In the genomic region with DNA sequence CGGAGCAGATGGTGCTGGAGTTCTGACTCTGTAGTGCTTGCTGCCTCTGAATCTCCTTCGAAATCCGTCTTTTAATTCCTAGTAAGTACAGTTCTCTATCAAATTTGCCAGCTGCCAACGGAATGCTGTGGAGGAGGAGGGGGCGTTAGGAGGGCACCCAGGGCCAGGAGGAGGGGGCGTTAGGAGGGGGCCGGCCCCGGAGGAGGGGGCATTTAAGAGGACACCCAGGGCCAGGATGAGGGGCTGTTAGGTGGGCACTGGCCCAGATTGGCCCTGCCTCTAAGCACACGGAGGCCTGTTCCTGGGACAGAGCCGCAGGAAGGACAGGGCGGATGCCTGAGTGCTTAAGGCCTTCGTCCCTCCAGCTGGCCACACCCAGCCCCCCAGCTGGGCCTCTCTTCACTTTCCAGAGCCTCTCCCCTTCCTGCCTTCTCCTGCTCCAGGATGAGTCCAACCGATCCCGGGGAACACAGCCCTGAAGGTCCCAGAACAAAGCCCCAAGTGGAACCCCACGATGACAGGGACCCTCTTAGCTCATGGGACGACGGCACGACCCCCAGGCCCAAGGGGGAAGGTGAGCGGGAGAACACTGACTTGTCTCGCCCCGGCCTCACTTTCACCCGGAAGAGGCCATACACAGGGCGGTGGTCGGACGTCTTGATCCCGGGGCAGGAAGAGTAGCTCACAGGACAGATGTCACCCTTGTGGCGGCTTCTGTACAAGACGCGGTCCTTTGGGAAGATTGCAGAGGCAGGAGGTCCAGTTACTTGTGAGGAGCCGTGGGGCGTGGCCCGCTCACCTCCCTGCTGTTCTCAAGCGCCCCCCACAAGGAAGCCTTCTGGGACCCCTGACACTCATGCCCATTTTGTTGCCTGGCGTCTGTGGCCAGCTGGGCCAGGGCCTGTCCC, we compare ENCODE assay signal across 1 cellular context.
TF ChIP-seq lines count a peak whose summit lies in the region.

No MANE protein-coding gene starts in this region.

TF ChIP-seq in GM23338, 12 proteins besides CTCF, POLR2A, EP300 and RAD21 (continued from another document):
- TF ChIP-seq, protein P1, sequence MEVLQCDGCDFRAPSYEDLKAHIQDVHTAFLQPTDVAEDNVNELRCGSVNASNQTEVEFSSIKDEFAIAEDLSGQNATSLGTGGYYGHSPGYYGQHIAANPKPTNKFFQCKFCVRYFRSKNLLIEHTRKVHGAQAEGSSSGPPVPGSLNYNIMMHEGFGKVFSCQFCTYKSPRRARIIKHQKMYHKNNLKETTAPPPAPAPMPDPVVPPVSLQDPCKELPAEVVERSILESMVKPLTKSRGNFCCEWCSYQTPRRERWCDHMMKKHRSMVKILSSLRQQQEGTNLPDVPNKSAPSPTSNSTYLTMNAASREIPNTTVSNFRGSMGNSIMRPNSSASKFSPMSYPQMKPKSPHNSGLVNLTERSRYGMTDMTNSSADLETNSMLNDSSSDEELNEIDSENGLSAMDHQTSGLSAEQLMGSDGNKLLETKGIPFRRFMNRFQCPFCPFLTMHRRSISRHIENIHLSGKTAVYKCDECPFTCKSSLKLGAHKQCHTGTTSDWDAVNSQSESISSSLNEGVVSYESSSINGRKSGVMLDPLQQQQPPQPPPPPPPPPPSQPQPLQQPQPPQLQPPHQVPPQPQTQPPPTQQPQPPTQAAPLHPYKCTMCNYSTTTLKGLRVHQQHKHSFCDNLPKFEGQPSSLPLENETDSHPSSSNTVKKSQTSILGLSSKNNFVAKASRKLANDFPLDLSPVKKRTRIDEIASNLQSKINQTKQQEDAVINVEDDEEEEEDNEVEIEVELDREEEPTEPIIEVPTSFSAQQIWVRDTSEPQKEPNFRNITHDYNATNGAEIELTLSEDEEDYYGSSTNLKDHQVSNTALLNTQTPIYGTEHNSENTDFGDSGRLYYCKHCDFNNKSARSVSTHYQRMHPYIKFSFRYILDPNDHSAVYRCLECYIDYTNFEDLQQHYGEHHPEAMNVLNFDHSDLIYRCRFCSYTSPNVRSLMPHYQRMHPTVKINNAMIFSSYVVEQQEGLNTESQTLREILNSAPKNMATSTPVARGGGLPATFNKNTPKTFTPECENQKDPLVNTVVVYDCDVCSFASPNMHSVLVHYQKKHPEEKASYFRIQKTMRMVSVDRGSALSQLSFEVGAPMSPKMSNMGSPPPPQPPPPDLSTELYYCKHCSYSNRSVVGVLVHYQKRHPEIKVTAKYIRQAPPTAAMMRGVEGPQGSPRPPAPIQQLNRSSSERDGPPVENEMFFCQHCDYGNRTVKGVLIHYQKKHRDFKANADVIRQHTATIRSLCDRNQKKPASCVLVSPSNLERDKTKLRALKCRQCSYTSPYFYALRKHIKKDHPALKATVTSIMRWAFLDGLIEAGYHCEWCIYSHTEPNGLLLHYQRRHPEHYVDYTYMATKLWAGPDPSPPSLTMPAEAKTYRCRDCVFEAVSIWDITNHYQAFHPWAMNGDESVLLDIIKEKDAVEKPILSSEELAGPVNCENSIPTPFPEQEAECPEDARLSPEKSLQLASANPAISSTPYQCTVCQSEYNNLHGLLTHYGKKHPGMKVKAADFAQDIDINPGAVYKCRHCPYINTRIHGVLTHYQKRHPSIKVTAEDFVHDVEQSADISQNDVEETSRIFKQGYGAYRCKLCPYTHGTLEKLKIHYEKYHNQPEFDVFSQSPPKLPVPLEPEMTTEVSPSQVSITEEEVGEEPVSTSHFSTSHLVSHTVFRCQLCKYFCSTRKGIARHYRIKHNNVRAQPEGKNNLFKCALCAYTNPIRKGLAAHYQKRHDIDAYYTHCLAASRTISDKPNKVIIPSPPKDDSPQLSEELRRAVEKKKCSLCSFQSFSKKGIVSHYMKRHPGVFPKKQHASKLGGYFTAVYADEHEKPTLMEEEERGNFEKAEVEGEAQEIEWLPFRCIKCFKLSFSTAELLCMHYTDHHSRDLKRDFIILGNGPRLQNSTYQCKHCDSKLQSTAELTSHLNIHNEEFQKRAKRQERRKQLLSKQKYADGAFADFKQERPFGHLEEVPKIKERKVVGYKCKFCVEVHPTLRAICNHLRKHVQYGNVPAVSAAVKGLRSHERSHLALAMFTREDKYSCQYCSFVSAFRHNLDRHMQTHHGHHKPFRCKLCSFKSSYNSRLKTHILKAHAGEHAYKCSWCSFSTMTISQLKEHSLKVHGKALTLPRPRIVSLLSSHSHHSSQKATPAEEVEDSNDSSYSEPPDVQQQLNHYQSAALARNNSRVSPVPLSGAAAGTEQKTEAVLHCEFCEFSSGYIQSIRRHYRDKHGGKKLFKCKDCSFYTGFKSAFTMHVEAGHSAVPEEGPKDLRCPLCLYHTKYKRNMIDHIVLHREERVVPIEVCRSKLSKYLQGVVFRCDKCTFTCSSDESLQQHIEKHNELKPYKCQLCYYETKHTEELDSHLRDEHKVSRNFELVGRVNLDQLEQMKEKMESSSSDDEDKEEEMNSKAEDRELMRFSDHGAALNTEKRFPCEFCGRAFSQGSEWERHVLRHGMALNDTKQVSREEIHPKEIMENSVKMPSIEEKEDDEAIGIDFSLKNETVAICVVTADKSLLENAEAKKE (CRISPR knock-in tag; IDR thresholded peaks at IDR 0.05): no peak
- no peak for TF ChIP-seq CREB1 (CRISPR knock-in tag; IDR thresholded peaks at IDR 0.05; ENCODE audit: low read depth)
- no peak for TF ChIP-seq ZNF331 (CRISPR knock-in tag; IDR thresholded peaks at IDR 0.05; ENCODE audit: low read depth)
- no peak for TF ChIP-seq JUNB (IDR thresholded peaks at IDR 0.05; ENCODE audit: unreplicated experiment)
- no peak for TF ChIP-seq ZNF114 (CRISPR knock-in tag; IDR thresholded peaks at IDR 0.05)
- no peak for TF ChIP-seq NANOG (IDR thresholded peaks at IDR 0.05; ENCODE audit: borderline replicate concordance)
